In the genomic region with DNA sequence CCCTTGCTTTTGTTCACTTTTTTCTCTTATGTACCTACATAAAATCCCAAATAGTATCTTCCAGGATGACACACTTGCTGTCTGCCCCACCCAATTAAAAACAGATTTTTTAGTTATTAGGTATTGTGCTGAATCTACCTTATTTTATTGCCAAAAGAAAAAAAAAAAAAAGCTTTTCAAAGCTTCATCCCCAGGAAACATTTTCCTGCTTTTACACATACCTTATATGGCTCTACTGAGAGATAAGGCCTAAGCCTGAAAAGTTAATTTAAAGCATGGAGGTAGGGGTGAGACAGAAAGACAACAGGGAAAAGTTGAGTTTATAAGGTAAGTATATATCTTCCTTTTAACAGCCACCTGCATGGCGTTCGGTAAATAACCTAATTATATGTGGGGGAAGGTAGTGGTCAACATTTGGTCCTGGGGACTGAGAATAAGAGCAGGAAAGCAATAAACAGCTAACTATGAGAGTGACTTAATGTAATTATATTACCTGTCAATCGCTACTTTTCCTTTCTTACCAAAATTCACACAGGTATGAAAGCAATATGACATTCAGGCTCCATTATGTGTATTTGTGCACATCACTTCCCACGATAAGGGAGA, we compare ENCODE assay signal across 8 cellular contexts. TPM values are rescaled to one million over a fixed set of nuclear protein-coding genes. Genes with fewer than 3 reads are reported as not detected.
DNase-seq lines count a peak whose midpoint lies in the region; ATAC-seq and TF ChIP-seq lines count a peak whose summit lies in the region.

No MANE protein-coding gene starts in this region.

- H3K27ac ChIP-seq in Panc1 (ENCODE audit: low read length): peak overlapping the region; percentile 100
- H3K27ac ChIP-seq in rectal smooth muscle tissue (ENCODE audit: low read depth, low read length): no peak overlapping the region

- no peak for DNase-seq in Panc1 (ENCODE audit: low read depth, low spot score)
- no peak for DNase-seq in epithelial cell of esophagus (ENCODE audit: low read depth)
- DNase-seq in UCSD-AML1 (lab: John Stamatoyannopoulos, UW; ENCODE audit: unreplicated experiment): no peak
- no peak for DNase-seq in NCI-H2196 treated with DMSO at 0.1 percent for 48 hours (lab: John Stamatoyannopoulos, UW; ENCODE audit: unreplicated experiment)
- no peak for DNase-seq in NCI-H524 treated with DMSO at 0.1 percent for 48 hours (lab: John Stamatoyannopoulos, UW)
- no peak for DNase-seq in GF-D8 (lab: John Stamatoyannopoulos, UW)

- TF ChIP-seq CTCF in GM12875 (IDR thresholded peaks at IDR 0.05; ENCODE audit: borderline replicate concordance, insufficient read depth, low read depth, low read length) (no peak), Panc1 (IDR thresholded peaks at IDR 0.05) (no peak), epithelial cell of esophagus (IDR thresholded peaks at IDR 0.05; ENCODE audit: insufficient read depth, low read depth, low read length, missing control alignments) (no peak)

- H3K4me1 ChIP-seq in Panc1 (ENCODE audit: control insufficient read depth, insufficient read depth, low read length): peaks cover 29% of the 10 kb centered on the region
- H3K4me1 ChIP-seq in rectal smooth muscle tissue (ENCODE audit: control insufficient read depth, insufficient read depth, low read length): peaks cover 17% of the 10 kb centered on the region

- no peak overlapping the region for H3K9ac ChIP-seq in rectal smooth muscle tissue (ENCODE audit: low read length)

- no TSS peak for BruUV-seq in Panc1 (replicated peaks; lab: Mats Ljungman, UMichigan)

- H3K27me3 ChIP-seq in Panc1 (ENCODE audit: control insufficient read depth, insufficient read depth, low read length): no peaks in the 10 kb centered on the region
- H3K27me3 ChIP-seq in rectal smooth muscle tissue (ENCODE audit: control insufficient read depth, insufficient read depth, low read length): no peaks in the 10 kb centered on the region

- no peaks in the 10 kb centered on the region; the same call in 1 of the 2 replicates for H3K36me3 ChIP-seq in Panc1 (ENCODE audit: control insufficient read depth, insufficient read depth, low read length)
- H3K36me3 ChIP-seq in rectal smooth muscle tissue (ENCODE audit: control insufficient read depth, insufficient read depth, low read length): no peaks in the 10 kb centered on the region

- ATAC-seq in Panc1: no peak

- in situ Hi-C loops in Panc1 (cut with HindIII; ENCODE audit: low pct_unique_long_range_greater_than_20kb, low sequenced_read_pairs): no loop called here

- H3K4me3 ChIP-seq in GM12875 (ENCODE audit: low read depth, low read length) (peak overlapping the region; percentile 58), Panc1 (ENCODE audit: low read depth in 2 of 2, low read length in 2 of 2) (peak overlapping the region; percentile 90 to 96), epithelial cell of esophagus (ENCODE audit: low read length) (peak overlapping the region; percentile 59), rectal smooth muscle tissue (ENCODE audit: low read length) (peak overlapping the region; percentile 30)

- no peaks in the 10 kb centered on the region for H3K9me3 ChIP-seq in Panc1 (ENCODE audit: control insufficient read depth, insufficient read depth, low read depth, low read length)

- intact Hi-C loops in Panc1 (cut with micrococcal nuclease; ENCODE audit: unreplicated experiment): no loop called here

- POLR2A ChIA-PET in Panc1 (lab: Charles Lee): no interaction called here

- CTCF ChIA-PET in Panc1 (lab: Charles Lee): no interaction called here

RNA-seq across cellular contexts. Expression of a gene that starts 54.6 kb away (rescaled TPM):
- 14.6 TPM for total RNA-seq in Panc1 (2021; ENCODE audit: unreplicated experiment)
- 21.1 TPM for polyA plus RNA-seq in Panc1 (2012; ENCODE audit: insufficient read length)

Comparison
In these comparisons a context has a peak if more than half of its experiments do, and no peak if none do; other contexts are left out.
1. H3K4me3 ChIP-seq: peak in every context shown above with its lines; median percentile 93 in Panc1; 59 in epithelial cell of esophagus; 58 in GM12875; 30 in rectal smooth muscle tissue.